17 cellular contexts compared by ENCODE assay signal in genomic region chr11:114065094-114065493, GRCh38. TPM values are rescaled to one million over a fixed set of nuclear protein-coding genes. Genes with fewer than 3 reads are reported as not detected.
DNase-seq lines count a peak whose midpoint lies in the region; ATAC-seq and TF ChIP-seq lines count a peak whose summit lies in the region.
"Had no signal": no experiment of that assay in that cellular context is flagged by ENCODE, and none has a peak within 500 bp of the region (broad histone marks: within the 10 kb centered on the region; RNA-seq: fewer than 3 reads in every experiment).

No MANE protein-coding gene starts in this region.

- H3K9me3 ChIP-seq in heart right ventricle (no peaks in the 10 kb centered on the region), heart left ventricle (no peaks in the 10 kb centered on the region), prostate gland (no peaks in the 10 kb centered on the region)
- H3K9me3 ChIP-seq in effector memory CD4-positive, alpha-beta T cell (ENCODE audit: control insufficient read depth, low read length) = no peaks in the 10 kb centered on the region
- H3K9me3 ChIP-seq: adrenal gland, MG63, Peyer's patch had no signal

- H3K27me3 ChIP-seq in heart right ventricle (no peaks in the 10 kb centered on the region), heart left ventricle (no peaks in the 10 kb centered on the region), prostate gland (replicated peaks; ENCODE audit: insufficient read depth) (no peaks in the 10 kb centered on the region)
- no peaks in the 10 kb centered on the region for H3K27me3 ChIP-seq in effector memory CD4-positive, alpha-beta T cell (replicated peaks; ENCODE audit: control insufficient read depth, insufficient read depth, low read length, poor library complexity, severe bottlenecking)
- H3K27me3 ChIP-seq: adrenal gland, Peyer's patch had no signal

- H3K27ac ChIP-seq in heart right ventricle (peak overlapping the region in 5 of 10 donors; percentile 13 to 42 (median 22)), heart left ventricle (peak overlapping the region in 5 of 12 donors; percentile 25 to 100 (median 44)), prostate gland (peak overlapping the region; percentile 100), urinary bladder (ENCODE audit: low read depth) (no peak overlapping the region)
- peak overlapping the region; percentile 64 for H3K27ac ChIP-seq in effector memory CD4-positive, alpha-beta T cell (ENCODE audit: insufficient read depth, low read length, poor library complexity, severe bottlenecking)
- H3K27ac ChIP-seq: GM23248, Peyer's patch had no signal

- TF ChIP-seq CTCF in heart right ventricle (IDR thresholded peaks at IDR 0.05) (no peak), heart left ventricle (IDR thresholded peaks at IDR 0.05) (no peak), prostate gland (IDR thresholded peaks at IDR 0.05) (no peak), GM13976 (IDR thresholded peaks at IDR 0.05; ENCODE audit: borderline replicate concordance, control extremely low read depth, extremely low read depth, insufficient read depth, missing control alignments) (no peak)

- DNase-seq in heart right ventricle (no peak), heart left ventricle (no peak), prostate gland (ENCODE audit: low spot score) (no peak), HuH-7 (ENCODE audit: low spot score) (no peak), GM13976 (ENCODE audit: low spot score) (no peak), mucosa of gallbladder (ENCODE audit: low spot score) (no peak)
- no peak for DNase-seq in effector memory CD4-positive, alpha-beta T cell
- DNase-seq: adrenal gland; DMS 273 treated with DMSO at 0.1 percent for 48 hours; GM23248; MG63; NCI-H2081 treated with DMSO at 0.1 percent for 48 hours; occipital lobe; Peyer's patch; stimulated activated CD4-positive, alpha-beta T cell treated with anti-CD3 and anti-CD28 coated beads, Interleukin-15, amount 100 ng/mL, for 24 hours had no signal

- no peak for ATAC-seq in heart right ventricle
- ATAC-seq in heart left ventricle = no peak
- ATAC-seq: WTC11 had no signal

- in situ Hi-C loops in GM13976 (cut with MboI; ENCODE audit: low sequenced_read_pairs, unreplicated experiment) = no loop called here

- H3K4me3 ChIP-seq in heart right ventricle = peak overlapping the region in 6 of 10 donors; percentile 7 to 97 (median 17)
- peak overlapping the region in 5 of 12 donors; percentile 9 to 99 (median 31) for H3K4me3 ChIP-seq in heart left ventricle
- H3K4me3 ChIP-seq in effector memory CD4-positive, alpha-beta T cell (ENCODE audit: insufficient read depth, low read depth, low read length, poor library complexity, severe bottlenecking) = no peak overlapping the region
- H3K4me3 ChIP-seq in prostate gland = peak overlapping the region; percentile 9 to 99
- H3K4me3 ChIP-seq in urinary bladder (ENCODE audit: low read depth, low read length) = peak overlapping the region; percentile 23
- H3K4me3 ChIP-seq: GM23248, MG63 had no signal

- peaks cover 44 to 88% (median 83%) of the 10 kb centered on the region in 9 donors for H3K4me1 ChIP-seq in heart right ventricle
- peaks cover 19 to 87% (median 77%) of the 10 kb centered on the region in 12 donors for H3K4me1 ChIP-seq in heart left ventricle
- H3K4me1 ChIP-seq in effector memory CD4-positive, alpha-beta T cell (ENCODE audit: control insufficient read depth, insufficient read depth, low read length, poor library complexity, severe bottlenecking) = peaks cover 13% of the 10 kb centered on the region
- peaks cover 39% of the 10 kb centered on the region for H3K4me1 ChIP-seq in prostate gland (replicated peaks)
- peaks cover 1% of the 10 kb centered on the region for H3K4me1 ChIP-seq in urinary bladder (ENCODE audit: insufficient read depth)

- H3K36me3 ChIP-seq in heart right ventricle = peaks cover 0 to 66% (median 30%) of the 10 kb centered on the region in 9 donors
- peaks cover 5 to 65% (median 52%) of the 10 kb centered on the region in 9 donors for H3K36me3 ChIP-seq in heart left ventricle
- no peaks in the 10 kb centered on the region for H3K36me3 ChIP-seq in effector memory CD4-positive, alpha-beta T cell (ENCODE audit: control insufficient read depth, insufficient read depth, low read length)
- H3K36me3 ChIP-seq in prostate gland = peaks cover 27 to 36% of the 10 kb centered on the region in 2 donors
- peaks cover 10% of the 10 kb centered on the region for H3K36me3 ChIP-seq in urinary bladder (ENCODE audit: insufficient read depth)
- H3K36me3 ChIP-seq: MG63 had no signal

- intact Hi-C loops in heart right ventricle (cut with DNase I) (loop anchor here in 3 of 10 donors (10.0 kb wide), 5 partner anchors 60 to 190 kb away; no protein-coding TSS in a partner anchor), heart left ventricle (cut with DNase I) (loop anchor here in 4 of 10 donors (5.0 to 10.0 kb wide), 2 partner anchors 50 to 52 kb away; no protein-coding TSS in a partner anchor), prostate gland (cut with DNase I) (no loop called here)

- WGBS in heart right ventricle, 2 donors = 69 to 84% methylated on average over 4 of the region's 4 CpGs
- WGBS in heart left ventricle, 4 donors = 62 to 84% (median 65%) methylated on average over 4 of the region's 4 CpGs
- WGBS in prostate gland = 89% methylated on average over 4 of the region's 4 CpGs
- 93% methylated on average over 4 of the region's 4 CpGs for WGBS in urinary bladder

- TF ChIP-seq POLR2A in heart left ventricle (IDR thresholded peaks at IDR 0.05) (no peak), prostate gland (IDR thresholded peaks at IDR 0.05) (no peak)

RNA-seq across cellular contexts. Expression of gene ZBTB16, which starts 5.6 kb away (rescaled TPM):
- total RNA-seq in heart right ventricle (100 to 1,000 TPM in 1 of 10 donors, 10 to 100 TPM in 9; 18.3 to 108 (median 72.9) TPM), heart left ventricle (100 to 1,000 TPM in 2 of 9 donors, 10 to 100 TPM in 7; 15.3 to 130 (median 62.8) TPM), prostate gland (100 to 1,000 TPM; 171 to 230 TPM), urinary bladder (10.3 TPM), mucosa of gallbladder (85.4 TPM)
- polyA plus RNA-seq in heart right ventricle (10 to 100 TPM; 21.1 to 39.6 TPM), heart left ventricle (10 to 100 TPM; 44.0 to 86.1 TPM), urinary bladder (95.2 TPM)
- total RNA-seq: GM23248 had no signal
- polyA plus RNA-seq: GM23248 had no signal
